ENCODE assay signal across 19 cellular contexts in the genomic region with DNA sequence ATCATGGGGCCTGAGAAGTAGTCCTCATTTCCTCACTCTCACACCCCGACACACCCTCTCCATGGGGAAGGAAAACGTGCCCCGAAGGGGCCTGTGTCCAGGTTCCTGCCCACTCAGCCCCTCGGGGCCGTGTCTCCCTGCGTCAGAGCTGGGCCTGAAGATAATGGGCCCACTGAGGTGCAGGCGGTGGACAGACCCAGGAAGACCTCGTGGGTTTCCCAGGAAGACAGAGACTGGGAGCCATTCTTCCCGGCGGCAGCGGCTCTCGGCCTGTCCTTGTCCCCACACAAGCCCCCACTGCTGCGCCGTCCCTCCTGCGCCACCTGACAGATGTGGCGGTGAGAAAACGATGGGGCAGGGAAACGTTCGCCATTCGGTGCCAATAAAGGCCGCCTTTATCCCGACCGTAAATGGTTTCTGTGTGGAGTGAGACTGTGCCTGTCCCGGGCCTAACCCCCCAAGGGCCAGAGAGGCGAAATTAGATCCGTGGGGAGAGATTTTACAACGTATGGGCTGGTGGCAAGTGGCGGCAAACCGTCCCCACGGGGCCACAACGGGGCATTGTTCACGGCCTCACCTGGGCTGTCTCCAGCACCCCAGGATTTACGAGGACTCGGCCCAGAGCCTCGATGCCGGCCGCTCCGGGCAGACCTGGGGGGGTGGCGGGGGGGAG.
A peak's percentile ranks its signal among the peaks of the same experiment; 100 is the strongest.
DNase-seq lines count a peak whose midpoint lies in the region; ATAC-seq, FAIRE-seq and TF ChIP-seq lines count a peak whose summit lies in the region.
"Had no signal": no experiment of that assay in that cellular context is flagged by ENCODE, and none has a peak within 500 bp of the region (broad histone marks: within the 10 kb centered on the region; RNA-seq: fewer than 3 reads in every experiment).

No MANE protein-coding gene starts in this region.

- FAIRE-seq in kidney (lab: Jason Lieb, UNC) = no peak
- no peak for FAIRE-seq in urothelium cell line (lab: Jason Lieb, UNC)
- FAIRE-seq: K562 had no signal

- no peaks in the 10 kb centered on the region for H3K79me2 ChIP-seq in mammary epithelial cell (ENCODE audit: insufficient read depth, low read length)

- H3K9me3 ChIP-seq in mammary epithelial cell (replicated peaks; ENCODE audit: insufficient read depth, low read length) (no peaks in the 10 kb centered on the region), kidney (ENCODE audit: control insufficient read depth in 1 of 2, low read length in 2 of 2) (no peaks in the 10 kb centered on the region), suprapubic skin (no peaks in the 10 kb centered on the region), esophagus squamous epithelium (no peaks in the 10 kb centered on the region), A673 (ENCODE audit: low read depth, low read length, poor library complexity, severe bottlenecking) (no peaks in the 10 kb centered on the region)

- CTCF ChIA-PET in mammary epithelial cell (lab: Charles Lee; ENCODE audit: low non-redundant PET) (no interaction called here), A673 (lab: Charles Lee) (no interaction called here)

- H3K9me3 Mint-ChIP-seq in activated T-cell treated with anti-CD3 and anti-CD28 coated beads, Interleukin-2, amount 50 U/mL, for 24 hours = no peaks in the 10 kb centered on the region
- H3K9me3 Mint-ChIP-seq in activated T-cell treated with anti-CD3 and anti-CD28 coated beads, Interleukin-2, amount 50 U/mL, for 72 hours = no peaks in the 10 kb centered on the region
- H3K9me3 Mint-ChIP-seq: CD8-positive, alpha-beta memory T cell; T-helper 1 cell treated with Interleukin-12 subunit alpha and Interleukin-12 subunit beta and Interleukin-4 antibody, amounts not matched to agents 30 μg/mL and 1 μg/mL, for 36 hours had no signal

- TF ChIP-seq EP300 in suprapubic skin (IDR thresholded peaks at IDR 0.05) = no peak

- in situ Hi-C loops in mammary epithelial cell (cut with MboI; ENCODE audit: low sequenced_read_pairs in 2 of 2) = no loop called here

- TF ChIP-seq POLR2A in suprapubic skin (IDR thresholded peaks at IDR 0.05) (no peak), esophagus squamous epithelium (IDR thresholded peaks at IDR 0.05) (no peak)

- H4K20me1 ChIP-seq in mammary epithelial cell (ENCODE audit: insufficient read depth, low read length) = no peaks in the 10 kb centered on the region

- BruUV-seq in mammary epithelial cell (replicated peaks; lab: Mats Ljungman, UMichigan) (no TSS peak), A673 (replicated peaks; lab: Mats Ljungman, UMichigan) (no TSS peak)

- dilution Hi-C loops in mammary epithelial cell (cut with HindIII; ENCODE audit: low sequenced_read_pairs) = no loop called here

- H3K36me3 ChIP-seq in mammary epithelial cell (ENCODE audit: insufficient read depth, low read length) = no peaks in the 10 kb centered on the region
- no peaks in the 10 kb centered on the region for H3K36me3 ChIP-seq in kidney (ENCODE audit: control insufficient read depth in 1 of 2, insufficient read depth in 2 of 2, low read length in 2 of 2)
- no peaks in the 10 kb centered on the region for H3K36me3 ChIP-seq in suprapubic skin
- no peaks in the 10 kb centered on the region for H3K36me3 ChIP-seq in esophagus squamous epithelium
- no peaks in the 10 kb centered on the region for H3K36me3 ChIP-seq in A673 (ENCODE audit: insufficient read depth, low read length, poor library complexity, severe bottlenecking)

- no peak overlapping the region for H3K27ac Mint-ChIP-seq in activated T-cell treated with anti-CD3 and anti-CD28 coated beads, Interleukin-2, amount 50 U/mL, for 24 hours
- no peak overlapping the region for H3K27ac Mint-ChIP-seq in activated T-cell treated with anti-CD3 and anti-CD28 coated beads, Interleukin-2, amount 50 U/mL, for 72 hours
- H3K27ac Mint-ChIP-seq: CD8-positive, alpha-beta memory T cell; nephron; T-helper 1 cell treated with Interleukin-12 subunit alpha and Interleukin-12 subunit beta and Interleukin-4 antibody, amounts not matched to agents 30 μg/mL and 1 μg/mL, for 36 hours had no signal

- peaks cover 4% of the 10 kb centered on the region for H3K4me1 Mint-ChIP-seq in activated T-cell treated with anti-CD3 and anti-CD28 coated beads, Interleukin-2, amount 50 U/mL, for 24 hours (ENCODE audit: low read depth)
- peaks cover 5% of the 10 kb centered on the region for H3K4me1 Mint-ChIP-seq in activated T-cell treated with anti-CD3 and anti-CD28 coated beads, Interleukin-2, amount 50 U/mL, for 72 hours (ENCODE audit: low read depth)

- ATAC-seq in activated T-cell treated with anti-CD3 and anti-CD28 coated beads, Interleukin-2, amount 50 U/mL, for 72 hours (replicated peaks in 1 of 2) = no peak
- ATAC-seq: activated CD4-positive, CD25-positive, alpha-beta regulatory T cell treated with anti-CD3 and anti-CD28 coated beads, Interleukin-2, amount 50 U/mL, for 24 hours; K562 had no signal

- DNase-seq in activated T-cell treated with anti-CD3 and anti-CD28 coated beads, Interleukin-2, amount 50 U/mL, for 24 hours = peak; percentile 13
- DNase-seq in activated T-cell treated with anti-CD3 and anti-CD28 coated beads, Interleukin-2, amount 50 U/mL, for 72 hours = no peak
- DNase-seq in mammary epithelial cell = no peak
- DNase-seq in kidney = peak; percentile 59
- peak; percentile 43 to 54 for DNase-seq in suprapubic skin (ENCODE audit: low spot score in 2 of 2)
- no peak for DNase-seq in urothelium cell line (ENCODE audit: low spot score)
- no peak for DNase-seq in esophagus squamous epithelium (lab: John Stamatoyannopoulos, UW)
- no peak for DNase-seq in A673 (ENCODE audit: low spot score)
- DNase-seq: ACHN; effector memory CD4-positive, alpha-beta T cell; NCI-H1092 treated with DMSO at 0.1 percent for 48 hours; NCI-H2171; stimulated activated CD4-positive, alpha-beta T cell treated with anti-CD3 and anti-CD28 coated beads, Interleukin-2, amount 100 ng/mL, for 48 hours had no signal

- H3K4me1 ChIP-seq in mammary epithelial cell (ENCODE audit: insufficient read depth, low read length) = peaks cover 3% of the 10 kb centered on the region
- H3K4me1 ChIP-seq in kidney (ENCODE audit: control insufficient read depth in 1 of 2, insufficient read depth in 1 of 2, low read depth in 1 of 2, low read length in 2 of 2) = peaks cover 0 to 4% of the 10 kb centered on the region in 2 donors
- H3K4me1 ChIP-seq in suprapubic skin = peaks cover 4% of the 10 kb centered on the region
- H3K4me1 ChIP-seq in esophagus squamous epithelium = peaks cover 3 to 15% (median 6%) of the 10 kb centered on the region in 3 donors
- no peaks in the 10 kb centered on the region for H3K4me1 ChIP-seq in A673 (ENCODE audit: insufficient read depth, low read length, poor library complexity, severe bottlenecking)

- peak overlapping the region; percentile 2 for H2AFZ ChIP-seq in mammary epithelial cell (ENCODE audit: low read depth, low read length)

- H3K9ac ChIP-seq in mammary epithelial cell (ENCODE audit: insufficient read depth, low read length) (no peak overlapping the region), kidney (ENCODE audit: low read length in 2 of 2) (no peak overlapping the region)

- H3K27me3 ChIP-seq in mammary epithelial cell (ENCODE audit: insufficient read depth, low read length) (peaks cover 12% of the 10 kb centered on the region), suprapubic skin (peaks cover 8% of the 10 kb centered on the region), esophagus squamous epithelium (peaks cover 0 to 13% (median 0%) of the 10 kb centered on the region in 4 donors), A673 (replicated peaks; ENCODE audit: insufficient read depth, low read depth, low read length, poor library complexity) (peaks cover 4% of the 10 kb centered on the region)

- POLR2A ChIA-PET in A673 (lab: Charles Lee; ENCODE audit: low non-redundant PET) = no interaction called here

- no peak overlapping the region for H3K4me3 Mint-ChIP-seq in activated T-cell treated with anti-CD3 and anti-CD28 coated beads, Interleukin-2, amount 50 U/mL, for 24 hours
- no peak overlapping the region for H3K4me3 Mint-ChIP-seq in activated T-cell treated with anti-CD3 and anti-CD28 coated beads, Interleukin-2, amount 50 U/mL, for 72 hours
- H3K4me3 Mint-ChIP-seq: brain; CD8-positive, alpha-beta memory T cell; nephron; T-helper 1 cell treated with Interleukin-12 subunit alpha and Interleukin-12 subunit beta and Interleukin-4 antibody, amounts not matched to agents 30 μg/mL and 1 μg/mL, for 36 hours had no signal

- 47% methylated on average over 25 of the region's 39 CpGs for WGBS in mammary epithelial cell (ENCODE audit: low coverage, missing lambda C conversion rate)
- WGBS in suprapubic skin = 90% methylated on average over 38 of the region's 39 CpGs
- WGBS in esophagus squamous epithelium, 2 donors = 67 to 86% methylated on average over 3 to 25 of the region's 39 CpGs

- H3K36me3 Mint-ChIP-seq in activated T-cell treated with anti-CD3 and anti-CD28 coated beads, Interleukin-2, amount 50 U/mL, for 24 hours (ENCODE audit: low read depth) = no peaks in the 10 kb centered on the region
- H3K36me3 Mint-ChIP-seq in activated T-cell treated with anti-CD3 and anti-CD28 coated beads, Interleukin-2, amount 50 U/mL, for 72 hours (ENCODE audit: insufficient read depth in 2 of 2) = no peaks in the 10 kb centered on the region
- H3K36me3 Mint-ChIP-seq: brain had no signal

- intact Hi-C loops in mammary epithelial cell (cut with micrococcal nuclease) (no loop called here), kidney (cut with DNase I) (no loop called here), esophagus squamous epithelium (cut with DNase I) (no loop called here), A673 (cut with micrococcal nuclease; ENCODE audit: unreplicated experiment) (no loop called here)

- TF ChIP-seq CTCF in mammary epithelial cell (conservative IDR thresholded peaks at IDR 0.05 in 1 of 2, IDR thresholded peaks at IDR 0.05 in 1 of 2; ENCODE audit: extremely low read depth in 1 of 2, insufficient read depth in 1 of 2, low read depth in 1 of 2, low read length in 2 of 2) = no peak
- no peak for TF ChIP-seq CTCF in kidney (IDR thresholded peaks at IDR 0.05; ENCODE audit: borderline replicate concordance, extremely low read depth, insufficient read depth)
- TF ChIP-seq CTCF in suprapubic skin (IDR thresholded peaks at IDR 0.05) = no peak
- no peak for TF ChIP-seq CTCF in esophagus squamous epithelium (IDR thresholded peaks at IDR 0.05)
- TF ChIP-seq CTCF in A673 (conservative IDR thresholded peaks at IDR 0.05; ENCODE audit: low read depth, low read length) = no peak

- H3K27ac ChIP-seq in mammary epithelial cell (ENCODE audit: insufficient read depth, low read depth, low read length) (no peak overlapping the region), kidney (ENCODE audit: low read depth in 2 of 2, low read length in 2 of 2) (no peak overlapping the region), suprapubic skin (no peak overlapping the region), esophagus squamous epithelium (no peak overlapping the region), A673 (ENCODE audit: low read depth, low read length, poor library complexity, severe bottlenecking) (no peak overlapping the region)

- H3K27me3 Mint-ChIP-seq in activated T-cell treated with anti-CD3 and anti-CD28 coated beads, Interleukin-2, amount 50 U/mL, for 24 hours = no peaks in the 10 kb centered on the region
- H3K27me3 Mint-ChIP-seq in activated T-cell treated with anti-CD3 and anti-CD28 coated beads, Interleukin-2, amount 50 U/mL, for 72 hours (ENCODE audit: low read depth) = no peaks in the 10 kb centered on the region

- peak overlapping the region; percentile 55 for H3K4me2 ChIP-seq in mammary epithelial cell (ENCODE audit: insufficient read depth, low read depth, low read length)

- H3K4me3 ChIP-seq in mammary epithelial cell (replicated peaks in 1 of 3; ENCODE audit: insufficient read depth in 1 of 3, low read depth in 2 of 3, low read length in 3 of 3) (no peak overlapping the region), kidney (ENCODE audit: low read length in 2 of 2) (no peak overlapping the region), suprapubic skin (no peak overlapping the region), esophagus squamous epithelium (no peak overlapping the region), A673 (ENCODE audit: low read depth, low read length, poor library complexity, severe bottlenecking) (no peak overlapping the region)
- H3K4me3 ChIP-seq: K562 had no signal

Comparison
In these comparisons a context has a peak if more than half of its experiments do, and no peak if none do; other contexts are left out.
1. DNase-seq: peak in activated T-cell treated with anti-CD3 and anti-CD28 coated beads, Interleukin-2, amount 50 U/mL, for 24 hours (single experiment), kidney (single experiment) and suprapubic skin (2 of 2); none in activated T-cell treated with anti-CD3 and anti-CD28 coated beads, Interleukin-2, amount 50 U/mL, for 72 hours (0 of 2), mammary epithelial cell (single experiment), urothelium cell line (single experiment), esophagus squamous epithelium (single experiment) and A673 (single experiment).